Comparison of ENCODE assay signal across 15 cellular contexts in the genomic region with DNA sequence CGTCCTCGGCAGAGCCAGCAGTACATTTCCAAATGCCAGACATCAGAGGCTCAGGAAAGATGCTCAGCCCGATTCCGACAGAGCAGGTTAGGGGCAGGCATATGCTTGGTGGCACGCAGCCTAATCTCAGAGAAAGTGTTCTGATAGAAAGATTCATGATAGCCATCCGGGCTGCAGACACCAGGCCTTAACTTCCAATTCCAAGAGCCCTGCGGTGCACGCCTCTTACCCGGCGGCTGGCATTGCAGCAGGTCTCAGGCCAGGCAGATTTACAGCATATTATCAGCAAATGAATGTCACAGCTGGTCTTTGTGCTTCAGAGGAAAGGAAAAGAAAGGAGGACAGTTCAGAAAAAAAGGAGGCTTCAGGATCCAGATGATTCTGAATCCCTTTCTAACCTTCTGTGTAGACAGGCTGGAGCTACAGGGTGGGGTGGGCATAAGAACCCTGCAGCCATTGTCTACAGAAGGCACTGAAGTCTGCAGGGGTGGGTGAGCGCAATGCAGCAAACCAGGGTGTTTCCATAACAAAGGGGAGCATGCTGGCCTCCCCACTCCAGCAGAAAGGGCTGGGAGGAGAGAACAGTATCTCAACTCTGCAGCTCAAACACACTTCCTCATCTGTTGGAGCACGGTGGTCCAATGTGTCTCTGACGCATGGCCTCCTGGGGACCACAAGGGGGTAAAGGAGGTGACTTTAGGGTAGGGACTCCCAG.
DNase-seq lines count a peak whose midpoint lies in the region; ATAC-seq and TF ChIP-seq lines count a peak whose summit lies in the region.
"Had no signal": no experiment of that assay in that cellular context is flagged by ENCODE, and none has a peak within 500 bp of the region (broad histone marks: within the 10 kb centered on the region; RNA-seq: fewer than 3 reads in every experiment).

No MANE protein-coding gene starts in this region.

- H3K27me3 Mint-ChIP-seq in WTC11 (ENCODE audit: low read depth) (no peaks in the 10 kb centered on the region), T-helper 17 cell (peaks cover 8% of the 10 kb centered on the region)

- peak overlapping the region; percentile 91 for H3K27ac Mint-ChIP-seq in WTC11
- no peak overlapping the region for H3K27ac Mint-ChIP-seq in T-helper 17 cell

- no peak overlapping the region for H2AFZ ChIP-seq in trophoblast cell (ENCODE audit: insufficient read depth, low read length, poor library complexity)

- CTCF ChIA-PET in WTC11 (lab: Charles Lee): no interaction called here

- DNase-seq in WTC11 (ENCODE audit: low spot score): peak; percentile 32
- no peak for DNase-seq in trophoblast cell
- DNase-seq in T-helper 17 cell: no peak
- no peak for DNase-seq in GOT3 (lab: John Stamatoyannopoulos, UW)
- no peak for DNase-seq in T1000 (lab: John Stamatoyannopoulos, UW)
- DNase-seq: C1 segment of cervical spinal cord, NCI-H1105, NCI-H2081 treated with DMSO at 0.1 percent for 48 hours, NCI-H510A treated with DMSO at 0.1 percent for 48 hours, NCI-H774, SHP77 treated with DMSO at 0.1 percent for 48 hours had no signal

- H2BK5ac ChIP-seq in trophoblast cell (ENCODE audit: low read depth, low read length, poor library complexity): no peak overlapping the region

- H3K4me1 Mint-ChIP-seq in WTC11: peaks cover 50% of the 10 kb centered on the region
- no peaks in the 10 kb centered on the region for H3K4me1 Mint-ChIP-seq in T-helper 17 cell

- peak overlapping the region; percentile 63 for H3K23ac ChIP-seq in trophoblast cell (ENCODE audit: low read length)

- no peak overlapping the region for H2BK120ac ChIP-seq in trophoblast cell (ENCODE audit: insufficient read depth, low read length, poor library complexity)

- POLR2A ChIA-PET in WTC11 (lab: Charles Lee): no interaction called here

- H3K79me1 ChIP-seq in trophoblast cell (ENCODE audit: low read length): no peaks in the 10 kb centered on the region

- H2AK5ac ChIP-seq in trophoblast cell (ENCODE audit: low read length): no peak overlapping the region

- no peak overlapping the region for H3K18ac ChIP-seq in trophoblast cell (ENCODE audit: low read length)

- peak overlapping the region; percentile 3; the same call in 1 of the 2 replicates for H3K4me3 Mint-ChIP-seq in WTC11
- no peak overlapping the region for H3K4me3 Mint-ChIP-seq in T-helper 17 cell

- H3K79me2 ChIP-seq in trophoblast cell (ENCODE audit: control insufficient read depth, insufficient read depth, low read length, poor library complexity): no peaks in the 10 kb centered on the region

- peak overlapping the region; percentile 81 for H3K27ac ChIP-seq in HUES48 (ENCODE audit: low read depth, low read length)
- H3K27ac ChIP-seq in iPS-20b (ENCODE audit: low read length): peak overlapping the region; percentile 6
- no peak overlapping the region for H3K27ac ChIP-seq in trophoblast cell (ENCODE audit: low read depth, low read length)

- H3K36me3 ChIP-seq in HUES48 (ENCODE audit: control insufficient read depth, insufficient read depth, low read length) (no peaks in the 10 kb centered on the region), iPS-20b (ENCODE audit: insufficient read depth, low read depth, low read length) (no peaks in the 10 kb centered on the region), trophoblast cell (ENCODE audit: control insufficient read depth in 1 of 2, insufficient read depth in 2 of 2, low read length in 2 of 2) (no peaks in the 10 kb centered on the region)

- H3K4me1 ChIP-seq in HUES48 (ENCODE audit: control insufficient read depth, insufficient read depth, low read length) (peaks cover 30% of the 10 kb centered on the region), iPS-20b (ENCODE audit: insufficient read depth, low read length) (peaks cover 35% of the 10 kb centered on the region; the same call in 1 of the 2 replicates), trophoblast cell (ENCODE audit: control insufficient read depth in 1 of 2, insufficient read depth in 2 of 2, low read length in 2 of 2) (no peaks in the 10 kb centered on the region)

- H3K4ac ChIP-seq in trophoblast cell (ENCODE audit: low read depth, low read length): no peak overlapping the region

- no peak overlapping the region for H4K91ac ChIP-seq in trophoblast cell (ENCODE audit: low read depth, low read length)

- H4K12ac ChIP-seq in trophoblast cell (ENCODE audit: low read depth, low read length): no peak overlapping the region

- no peak overlapping the region for H2BK12ac ChIP-seq in trophoblast cell (ENCODE audit: low read length)

- H3K36me3 Mint-ChIP-seq in WTC11 (peaks cover 5% of the 10 kb centered on the region), T-helper 17 cell (ENCODE audit: low read depth) (no peaks in the 10 kb centered on the region)

- WGBS in trophoblast cell (ENCODE audit: extremely low coverage, insufficient coverage, insufficient read length): no CpG with 5 or more reads among the region's 13 CpGs

- H3K4me3 ChIP-seq in HUES48 (ENCODE audit: low read depth, low read length) (no peak overlapping the region), iPS-20b (ENCODE audit: low read length) (peak overlapping the region; percentile 1; the same call in 1 of the 2 replicates), trophoblast cell (ENCODE audit: low read depth, low read length) (no peak overlapping the region)
- H3K4me3 ChIP-seq: K562 had no signal

- no peaks in the 10 kb centered on the region; the same call in 1 of the 2 replicates for H3K9me3 ChIP-seq in HUES48 (ENCODE audit: control insufficient read depth, insufficient read depth, low read length)
- H3K9me3 ChIP-seq in iPS-20b (ENCODE audit: insufficient read depth, low read depth, low read length): no peaks in the 10 kb centered on the region
- no peaks in the 10 kb centered on the region for H3K9me3 ChIP-seq in trophoblast cell (ENCODE audit: insufficient read depth, low read depth, low read length)
- H3K9me3 ChIP-seq in T-helper 17 cell (ENCODE audit: control insufficient read depth, low read length, poor library complexity, severe bottlenecking): no peaks in the 10 kb centered on the region

- no peak overlapping the region for H3K14ac ChIP-seq in trophoblast cell (ENCODE audit: low read length)

- H3K27me3 ChIP-seq in HUES48 (ENCODE audit: control insufficient read depth, insufficient read depth, low read length) (no peaks in the 10 kb centered on the region), iPS-20b (ENCODE audit: insufficient read depth, low read length) (no peaks in the 10 kb centered on the region), trophoblast cell (ENCODE audit: insufficient read depth, low read length) (no peaks in the 10 kb centered on the region)

- no peak overlapping the region for H4K8ac ChIP-seq in trophoblast cell (ENCODE audit: low read depth, low read length)

- peak; percentile 75 for ATAC-seq in WTC11
- ATAC-seq in T-helper 17 cell: no peak
- ATAC-seq: HCT116, K562 had no signal

- peaks cover 6% of the 10 kb centered on the region for H3K9me3 Mint-ChIP-seq in WTC11

- H3K4me2 ChIP-seq in trophoblast cell (ENCODE audit: low read length): no peak overlapping the region

- H3K9ac ChIP-seq in HUES48 (ENCODE audit: low read depth, low read length) (no peak overlapping the region), iPS-20b (ENCODE audit: low read depth, low read length) (peak overlapping the region; percentile 38; the same call in 1 of the 2 replicates), trophoblast cell (ENCODE audit: low read length) (no peak overlapping the region)

- TF ChIP-seq CTCF in WTC11 (IDR thresholded peaks at IDR 0.05): no peak

TF ChIP-seq in WTC11, 78 proteins besides CTCF, POLR2A, EP300 and RAD21 (continues in another document):
- TF ChIP-seq ETV6 (CRISPR knock-in tag; IDR thresholded peaks at IDR 0.05) (peak; percentile 89), GRHL2 (CRISPR knock-in tag; IDR thresholded peaks at IDR 0.05; ENCODE audit: insufficient replicate concordance, severe bottlenecking) (no peak), FOXJ3 (CRISPR knock-in tag; IDR thresholded peaks at IDR 0.05; ENCODE audit: borderline replicate concordance) (no peak)
- TF ChIP-seq, protein P1, sequence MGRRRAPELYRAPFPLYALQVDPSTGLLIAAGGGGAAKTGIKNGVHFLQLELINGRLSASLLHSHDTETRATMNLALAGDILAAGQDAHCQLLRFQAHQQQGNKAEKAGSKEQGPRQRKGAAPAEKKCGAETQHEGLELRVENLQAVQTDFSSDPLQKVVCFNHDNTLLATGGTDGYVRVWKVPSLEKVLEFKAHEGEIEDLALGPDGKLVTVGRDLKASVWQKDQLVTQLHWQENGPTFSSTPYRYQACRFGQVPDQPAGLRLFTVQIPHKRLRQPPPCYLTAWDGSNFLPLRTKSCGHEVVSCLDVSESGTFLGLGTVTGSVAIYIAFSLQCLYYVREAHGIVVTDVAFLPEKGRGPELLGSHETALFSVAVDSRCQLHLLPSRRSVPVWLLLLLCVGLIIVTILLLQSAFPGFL (CRISPR knock-in tag; IDR thresholded peaks at IDR 0.05; ENCODE audit: borderline replicate concordance): no peak
- TF ChIP-seq, protein P2, sequence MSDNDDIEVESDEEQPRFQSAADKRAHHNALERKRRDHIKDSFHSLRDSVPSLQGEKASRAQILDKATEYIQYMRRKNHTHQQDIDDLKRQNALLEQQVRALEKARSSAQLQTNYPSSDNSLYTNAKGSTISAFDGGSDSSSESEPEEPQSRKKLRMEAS (CRISPR knock-in tag; IDR thresholded peaks at IDR 0.05): peak; percentile 36; the same call in 1 of the 2 replicates
- TF ChIP-seq, protein P3, sequence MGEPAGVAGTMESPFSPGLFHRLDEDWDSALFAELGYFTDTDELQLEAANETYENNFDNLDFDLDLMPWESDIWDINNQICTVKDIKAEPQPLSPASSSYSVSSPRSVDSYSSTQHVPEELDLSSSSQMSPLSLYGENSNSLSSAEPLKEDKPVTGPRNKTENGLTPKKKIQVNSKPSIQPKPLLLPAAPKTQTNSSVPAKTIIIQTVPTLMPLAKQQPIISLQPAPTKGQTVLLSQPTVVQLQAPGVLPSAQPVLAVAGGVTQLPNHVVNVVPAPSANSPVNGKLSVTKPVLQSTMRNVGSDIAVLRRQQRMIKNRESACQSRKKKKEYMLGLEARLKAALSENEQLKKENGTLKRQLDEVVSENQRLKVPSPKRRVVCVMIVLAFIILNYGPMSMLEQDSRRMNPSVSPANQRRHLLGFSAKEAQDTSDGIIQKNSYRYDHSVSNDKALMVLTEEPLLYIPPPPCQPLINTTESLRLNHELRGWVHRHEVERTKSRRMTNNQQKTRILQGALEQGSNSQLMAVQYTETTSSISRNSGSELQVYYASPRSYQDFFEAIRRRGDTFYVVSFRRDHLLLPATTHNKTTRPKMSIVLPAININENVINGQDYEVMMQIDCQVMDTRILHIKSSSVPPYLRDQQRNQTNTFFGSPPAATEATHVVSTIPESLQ (CRISPR knock-in tag; IDR thresholded peaks at IDR 0.05): no peak
- TF ChIP-seq, protein P4, sequence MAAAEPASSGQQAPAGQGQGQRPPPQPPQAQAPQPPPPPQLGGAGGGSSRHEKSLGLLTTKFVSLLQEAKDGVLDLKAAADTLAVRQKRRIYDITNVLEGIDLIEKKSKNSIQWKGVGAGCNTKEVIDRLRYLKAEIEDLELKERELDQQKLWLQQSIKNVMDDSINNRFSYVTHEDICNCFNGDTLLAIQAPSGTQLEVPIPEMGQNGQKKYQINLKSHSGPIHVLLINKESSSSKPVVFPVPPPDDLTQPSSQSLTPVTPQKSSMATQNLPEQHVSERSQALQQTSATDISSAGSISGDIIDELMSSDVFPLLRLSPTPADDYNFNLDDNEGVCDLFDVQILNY (CRISPR knock-in tag; IDR thresholded peaks at IDR 0.05): no peak
